ENCODE assay signal across 38 cellular contexts in the genomic region with DNA sequence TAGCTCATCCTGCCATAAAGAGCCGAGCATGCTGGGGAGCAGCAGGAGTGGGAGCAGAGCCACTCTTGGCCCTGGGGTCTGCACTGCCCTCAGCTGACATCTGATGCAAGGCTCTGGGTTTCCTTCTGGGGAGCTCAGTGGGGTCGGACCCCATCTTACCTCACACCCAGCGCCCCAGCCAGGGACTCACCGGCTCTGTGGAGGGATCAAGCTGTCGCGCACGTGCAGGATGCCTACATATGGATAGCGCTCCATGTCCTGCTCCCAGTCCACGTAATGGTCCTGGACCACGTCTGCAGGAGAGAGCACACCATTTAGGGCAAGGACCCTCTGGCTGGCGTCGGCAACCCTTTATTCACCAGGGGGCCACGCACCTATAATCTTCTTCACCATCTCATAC. TPM values are rescaled to one million over a fixed set of nuclear protein-coding genes. Genes with fewer than 3 reads are reported as not detected.
"Had no signal": no experiment of that assay in that cellular context is flagged by ENCODE, and none has a peak within 500 bp of the region (broad histone marks: within the 10 kb centered on the region; RNA-seq: fewer than 3 reads in every experiment).

No MANE protein-coding gene starts in this region.

- H3K27ac ChIP-seq: adrenal gland, body of pancreas, epithelial cell of prostate, esophagus squamous epithelium, gastroesophageal sphincter had no signal

- H3K9me3 ChIP-seq: adrenal gland, body of pancreas, esophagus squamous epithelium, gastroesophageal sphincter had no signal

- DNase-seq: activated CD4-positive, alpha-beta memory T cell treated with anti-CD3 and anti-CD28 coated beads for 36 hours; activated CD4-positive, alpha-beta T cell treated with anti-CD3 and anti-CD28 coated beads for 36 hours; activated CD4-positive, alpha-beta T cell treated with anti-CD3 and anti-CD28 coated beads, Interleukin-2, amount 10 ng/mL, durations not matched to agents 24 days and 14 days; activated CD4-positive, CD25-positive, alpha-beta regulatory T cell; activated CD4-positive, CD25-positive, alpha-beta regulatory T cell treated with anti-CD3 and anti-CD28 coated beads, Interleukin-2, amount 50 U/mL, for 72 hours; activated CD8-positive, alpha-beta memory T cell treated with anti-CD3 and anti-CD28 coated beads, Interleukin-2, amount 10 ng/mL, durations not matched to agents 7 days and 5 days; activated CD8-positive, alpha-beta memory T cell treated with anti-CD3 and anti-CD28 coated beads, Interleukin-2, amount 50 U/mL, for 4 hours; activated CD8-positive, alpha-beta T cell treated with anti-CD3 and anti-CD28 coated beads, Interleukin-2, amount 10 ng/mL, durations not matched to agents 7 days and 5 days; activated effector memory CD4-positive, alpha-beta T cell treated with anti-CD3 and anti-CD28 coated beads, Interleukin-2, amount 50 U/mL, for 16 hours; activated naive CD4-positive, alpha-beta T cell treated with anti-CD3 and anti-CD28 coated beads for 36 hours; activated naive CD8-positive, alpha-beta T cell treated with anti-CD3 and anti-CD28 coated beads for 36 hours; activated naive CD8-positive, alpha-beta T cell treated with anti-CD3 and anti-CD28 coated beads, Interleukin-2, amount 50 U/mL, for 24 hours; activated T-cell treated with anti-CD3 and anti-CD28 coated beads, Interleukin-2, amount 50 U/mL, for 1 hour; activated T-cell treated with anti-CD3 and anti-CD28 coated beads, Interleukin-2, amount 50 U/mL, for 48 hours; adrenal gland; aorta; body of pancreas; cortex of kidney; dermis blood vessel endothelial cell; effector CD4-positive, alpha-beta T cell; esophagus squamous epithelium; foreskin melanocyte; T-helper 1 cell; T-helper 17 cell; T1000 had no signal

- ATAC-seq: activated CD4-positive, alpha-beta T cell treated with anti-CD3 and anti-CD28 coated beads for 36 hours; activated CD8-positive, alpha-beta memory T cell treated with anti-CD3 and anti-CD28 coated beads, Interleukin-2, amount 10 ng/mL, durations not matched to agents 7 days and 5 days; activated CD8-positive, alpha-beta T cell treated with anti-CD3 and anti-CD28 coated beads, Interleukin-2, amount 10 ng/mL, durations not matched to agents 7 days and 5 days; activated naive CD8-positive, alpha-beta T cell treated with anti-CD3 and anti-CD28 coated beads, Interleukin-2, amount 50 U/mL, for 24 hours; body of pancreas; gastroesophageal sphincter; T-helper 17 cell had no signal

- FAIRE-seq: colon, endometrium, endothelial cell of umbilical vein had no signal

- H3K27me3 ChIP-seq: adrenal gland, body of pancreas, esophagus squamous epithelium, gastroesophageal sphincter had no signal

- H3K4me3 ChIP-seq: adrenal gland, body of pancreas, esophagus squamous epithelium, gastroesophageal sphincter had no signal

RNA-seq across cellular contexts. Expression of a gene that starts 27.0 kb away (rescaled TPM):
- total RNA-seq: activated CD4-positive, alpha-beta memory T cell treated with anti-CD3 and anti-CD28 coated beads for 36 hours; activated CD4-positive, alpha-beta T cell treated with anti-CD3 and anti-CD28 coated beads for 36 hours; activated CD4-positive, alpha-beta T cell treated with anti-CD3 and anti-CD28 coated beads, Interleukin-2, amount 10 ng/mL, durations not matched to agents 24 days and 14 days; activated CD8-positive, alpha-beta memory T cell treated with anti-CD3 and anti-CD28 coated beads for 36 hours; activated CD8-positive, alpha-beta memory T cell treated with anti-CD3 and anti-CD28 coated beads, Interleukin-2, amount 10 ng/mL, durations not matched to agents 7 days and 5 days; activated CD8-positive, alpha-beta T cell treated with anti-CD3 and anti-CD28 coated beads, Interleukin-2, amount 10 ng/mL, durations not matched to agents 7 days and 5 days; activated naive CD4-positive, alpha-beta T cell treated with anti-CD3 and anti-CD28 coated beads for 36 hours; activated naive CD8-positive, alpha-beta T cell treated with anti-CD3 and anti-CD28 coated beads for 36 hours; activated T-helper 1 cell treated with anti-CD3 and anti-CD28 coated beads, Interleukin-12 subunit alpha, Interleukin-12 subunit beta, Interleukin-2, Interleukin-4 antibody, amounts not matched to agents 30 ng/mL and 10 ng/mL and 1 ng/mL, durations not matched to agents 14 hours and 24 hours and 36 hours; activated T-helper 2 cell treated with anti-CD3 and anti-CD28 coated beads, Interferon-gamma antibody, Interleukin-2, Interleukin-4, amounts not matched to agents 10 μg/mL and 5 μg/mL and 100 μg/mL, durations not matched to agents 14 hours and 24 hours and 36 hours; adrenal gland; aorta; body of pancreas; chondrocyte; dermis blood vessel endothelial cell; endothelial cell of umbilical vein; esophagus squamous epithelium; fibroblast of lung; fibroblast of villous mesenchyme; gastroesophageal sphincter; glomerular endothelial cell; T-helper 17 cell had no signal
- polyA plus RNA-seq: adrenal gland, endothelial cell of umbilical vein, esophagus, fibroblast of lung had no signal

RNA-seq across cellular contexts. Expression of a gene that starts 30.1 kb away (rescaled TPM):
- total RNA-seq: activated CD4-positive, alpha-beta memory T cell treated with anti-CD3 and anti-CD28 coated beads for 36 hours; activated CD4-positive, alpha-beta T cell treated with anti-CD3 and anti-CD28 coated beads for 36 hours; activated CD4-positive, alpha-beta T cell treated with anti-CD3 and anti-CD28 coated beads, Interleukin-2, amount 10 ng/mL, durations not matched to agents 24 days and 14 days; activated CD8-positive, alpha-beta memory T cell treated with anti-CD3 and anti-CD28 coated beads for 36 hours; activated CD8-positive, alpha-beta memory T cell treated with anti-CD3 and anti-CD28 coated beads, Interleukin-2, amount 10 ng/mL, durations not matched to agents 7 days and 5 days; activated CD8-positive, alpha-beta T cell treated with anti-CD3 and anti-CD28 coated beads, Interleukin-2, amount 10 ng/mL, durations not matched to agents 7 days and 5 days; activated naive CD4-positive, alpha-beta T cell treated with anti-CD3 and anti-CD28 coated beads for 36 hours; activated naive CD8-positive, alpha-beta T cell treated with anti-CD3 and anti-CD28 coated beads for 36 hours; activated T-helper 1 cell treated with anti-CD3 and anti-CD28 coated beads, Interleukin-12 subunit alpha, Interleukin-12 subunit beta, Interleukin-2, Interleukin-4 antibody, amounts not matched to agents 30 ng/mL and 10 ng/mL and 1 ng/mL, durations not matched to agents 14 hours and 24 hours and 36 hours; activated T-helper 2 cell treated with anti-CD3 and anti-CD28 coated beads, Interferon-gamma antibody, Interleukin-2, Interleukin-4, amounts not matched to agents 10 μg/mL and 5 μg/mL and 100 μg/mL, durations not matched to agents 14 hours and 24 hours and 36 hours; body of pancreas; endothelial cell of umbilical vein; glomerular endothelial cell; T-helper 17 cell had no signal
- polyA plus RNA-seq: endothelial cell of umbilical vein had no signal
